ENCODE assay signal across 1 cellular context in genomic region chr1:234683856-234684632, GRCh38.
TF ChIP-seq lines count a peak whose summit lies in the region.

No MANE protein-coding gene starts in this region.

TF ChIP-seq in HepG2, 621 proteins besides CTCF, POLR2A, EP300 and RAD21 (continued from another document and continues in another):
- TF ChIP-seq ZNF883 (CRISPR knock-in tag; IDR thresholded peaks at IDR 0.05; ENCODE audit: not compliant biosample characterization) (no peak), ZBTB46 (CRISPR knock-in tag; IDR thresholded peaks at IDR 0.05; ENCODE audit: borderline replicate concordance) (no peak), KMT2A (CRISPR knock-in tag; IDR thresholded peaks at IDR 0.05) (peak; percentile 53; the same call in 1 of the 2 replicates), ZNF296 (CRISPR knock-in tag; conservative IDR thresholded peaks at IDR 0.05) (no peak), ZBTB4 (CRISPR knock-in tag; IDR thresholded peaks at IDR 0.05; ENCODE audit: borderline replicate concordance) (no peak), SMC3 (IDR thresholded peaks at IDR 0.05; ENCODE audit: low read length) (peak; percentile 66), ZNF44 (CRISPR knock-in tag; IDR thresholded peaks at IDR 0.05) (no peak), SSRP1 (CRISPR knock-in tag; IDR thresholded peaks at IDR 0.05) (no peak; the same call in 1 of the 2 replicates), SRSF9 (IDR thresholded peaks at IDR 0.05; ENCODE audit: borderline replicate concordance, insufficient read depth, low read depth, low read length, poor library complexity, severe bottlenecking) (no peak), RFX3 (CRISPR knock-in tag; IDR thresholded peaks at IDR 0.05) (no peak), HNF4A (CRISPR knock-in tag; IDR thresholded peaks at IDR 0.05) (peak; percentile 84), TAF1 (CRISPR knock-in tag; IDR thresholded peaks at IDR 0.05) (no peak), ZNF180 (CRISPR knock-in tag; IDR thresholded peaks at IDR 0.05; ENCODE audit: borderline replicate concordance, low read depth) (no peak), AHR (CRISPR knock-in tag; IDR thresholded peaks at IDR 0.05) (no peak; the same call in 1 of the 2 replicates), ZNF703 (CRISPR knock-in tag; IDR thresholded peaks at IDR 0.05; ENCODE audit: borderline replicate concordance) (no peak), KIAA2018 (CRISPR knock-in tag; IDR thresholded peaks at IDR 0.05; ENCODE audit: borderline replicate concordance) (no peak), ZNF432 (CRISPR knock-in tag; IDR thresholded peaks at IDR 0.05; ENCODE audit: borderline replicate concordance) (no peak), ZBTB25 (CRISPR knock-in tag; IDR thresholded peaks at IDR 0.05) (peak; percentile 93), ZNF629 (CRISPR knock-in tag; conservative IDR thresholded peaks at IDR 0.05) (peak; percentile 83), ARNT (IDR thresholded peaks at IDR 0.05) (no peak), HNF1B (CRISPR knock-in tag; IDR thresholded peaks at IDR 0.05) (peak; percentile 63; the same call in 1 of the 2 replicates), LCORL (IDR thresholded peaks at IDR 0.05) (0 out of 2 replicates have a peak, but pooled peaks have one; percentile 20), LCORL (CRISPR knock-in tag; IDR thresholded peaks at IDR 0.05) (peak; percentile 78), ZNF550 (CRISPR knock-in tag; IDR thresholded peaks at IDR 0.05; ENCODE audit: borderline replicate concordance) (no peak), USF2 (IDR thresholded peaks at IDR 0.05; ENCODE audit: low read depth, low read length) (no peak), USF2 (CRISPR knock-in tag; IDR thresholded peaks at IDR 0.05; ENCODE audit: borderline replicate concordance) (no peak), DBP (CRISPR knock-in tag; IDR thresholded peaks at IDR 0.05; ENCODE audit: not compliant biosample characterization) (no peak), XRCC5 (optimal IDR thresholded peaks at IDR 0.05; ENCODE audit: low read length) (peak; percentile 84), ARID2 (CRISPR knock-in tag; IDR thresholded peaks at IDR 0.05; ENCODE audit: borderline replicate concordance) (no peak; the same call in 1 of the 2 replicates), ZNF639 (CRISPR knock-in tag; conservative IDR thresholded peaks at IDR 0.05) (peak; percentile 61; the same call in 1 of the 2 replicates), TRIM22 (IDR thresholded peaks at IDR 0.05) (no peak), RBM22 (optimal IDR thresholded peaks at IDR 0.05; ENCODE audit: low read length) (no peak), PPARG (CRISPR knock-in tag; conservative IDR thresholded peaks at IDR 0.05) (peak; percentile 68), NR2C2 (CRISPR knock-in tag; IDR thresholded peaks at IDR 0.05; ENCODE audit: borderline replicate concordance) (peak; percentile 76), NR2F6 (IDR thresholded peaks at IDR 0.05) (peak; percentile 89), NR2F6 (CRISPR knock-in tag; IDR thresholded peaks at IDR 0.05) (peak; percentile 97), ZNF776 (CRISPR knock-in tag; IDR thresholded peaks at IDR 0.05) (no peak), ETV6 (CRISPR knock-in tag; conservative IDR thresholded peaks at IDR 0.05) (no peak), ZNF7 (CRISPR knock-in tag; IDR thresholded peaks at IDR 0.05) (no peak), PHF5A (CRISPR knock-in tag; IDR thresholded peaks at IDR 0.05; ENCODE audit: low read depth, unreplicated experiment) (peak; percentile 46)
